8 cellular contexts compared by ENCODE assay signal in the genomic region with DNA sequence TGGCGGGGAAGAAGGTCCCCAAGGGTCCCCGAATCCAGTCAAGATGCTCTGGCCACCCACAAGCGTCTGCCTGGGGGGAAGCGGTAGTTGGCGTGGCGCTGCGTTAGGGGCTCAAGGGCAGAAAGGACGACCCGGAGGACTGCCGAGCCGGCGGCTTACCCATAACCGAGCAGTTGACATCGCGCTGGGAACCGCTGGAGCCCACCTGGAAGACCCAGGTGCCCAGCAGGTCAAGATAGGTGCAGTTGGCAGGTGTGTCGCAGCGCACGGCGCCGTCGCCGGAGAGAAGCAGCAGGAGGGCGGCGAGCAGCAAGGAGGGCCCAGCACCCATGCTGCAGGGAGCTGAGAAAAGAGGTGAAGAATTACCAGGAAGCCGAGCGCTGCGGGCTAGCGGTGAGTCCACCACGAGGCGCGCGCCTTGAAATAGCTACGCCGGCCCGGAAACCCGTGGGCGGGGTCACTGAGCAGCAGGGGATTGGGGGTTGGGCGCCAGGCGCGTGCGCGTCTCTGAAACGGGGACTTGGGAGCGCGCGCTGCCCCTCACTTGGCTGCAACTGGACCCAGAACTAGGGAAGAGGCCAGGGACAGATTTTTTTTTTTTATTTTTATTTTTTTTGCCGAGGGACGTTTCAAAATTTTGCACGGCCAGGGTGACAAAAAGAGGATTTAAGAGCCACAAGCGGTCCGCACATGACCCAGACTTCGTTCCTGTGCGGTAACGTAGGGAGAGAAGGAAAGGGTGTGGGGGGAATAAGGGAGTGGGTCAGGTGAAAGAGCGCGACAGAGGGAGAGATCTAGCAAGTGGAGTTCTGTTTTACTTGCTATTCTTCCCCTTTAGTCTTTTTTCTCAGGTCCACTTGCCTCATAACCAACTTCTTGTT. TPM values are rescaled to one million over a fixed set of nuclear protein-coding genes. Genes with fewer than 3 reads are reported as not detected.
A peak's percentile ranks its signal among the peaks of the same experiment; 100 is the strongest.
DNase-seq lines count a peak whose midpoint lies in the region; ATAC-seq and TF ChIP-seq lines count a peak whose summit lies in the region.

Gene CTSC (minus strand): TSS at position 395 of the 881 bp plus-strand sequence. CDS start 64 bp downstream, at position 331.

- peak within 1 kb of the TSS; percentile 89 for H3K4me3 ChIP-seq in AG09309 (ENCODE audit: control insufficient read depth, low read depth, low read length)

- intact Hi-C loops in left colon (cut with DNase I, micrococcal nuclease), result no loop called here

- TF ChIP-seq CTCF in AG09309 (IDR thresholded peaks at IDR 0.05; ENCODE audit: control insufficient read depth, insufficient read depth, low read depth, low read length, missing control alignments), result peak; percentile 5

- H3K27ac ChIP-seq in cingulate gyrus (ENCODE audit: low read depth, low read length), result peak within 1 kb of the TSS; percentile 56

- peak; percentile 90 for ATAC-seq in GM19025 (IDR thresholded peaks at IDR 0.05; ENCODE audit: low read depth, unreplicated experiment)
- ATAC-seq in HG03196 (IDR thresholded peaks at IDR 0.05; ENCODE audit: unreplicated experiment), result peak; percentile 92
- ATAC-seq in left colon, result peak; percentile 98

- no peak for DNase-seq in AG09309 (ENCODE audit: low read depth)
- peak; percentile 87 for DNase-seq in NCI-H460 (ENCODE audit: extremely low read depth, low read depth)
- peak; percentile 86 to 90 for DNase-seq in activated CD4-positive, alpha-beta T cell treated with anti-CD3 and anti-CD28 coated beads for 24 hours (ENCODE audit: low read depth in 2 of 2)
- DNase-seq in left colon, result peak; percentile 95 to 99
- peak; percentile 92 for DNase-seq in stimulated activated CD4-positive, alpha-beta T cell treated with anti-CD3 and anti-CD28 coated beads, Interleukin-1b, Interleukin-23, amount 100 ng/mL, for 48 hours

RNA-seq across cellular contexts. Expression of gene CTSC, which starts in this region (rescaled TPM):
- 729 and 748 TPM in 2 replicates for total RNA-seq in NCI-H460 (2014; rRNA removed; shearing (Covaris generic))
- 1,104 and 1,466 TPM in 2 replicates for polyA plus RNA-seq in NCI-H460 (2014; cell fraction: nucleus; rRNA removed)
- total RNA-seq in left colon, result 100 to 1,000 TPM in 1 of 2 donors, 10 to 100 TPM in 1; 65.4 to 133 TPM
